In the genomic region with DNA sequence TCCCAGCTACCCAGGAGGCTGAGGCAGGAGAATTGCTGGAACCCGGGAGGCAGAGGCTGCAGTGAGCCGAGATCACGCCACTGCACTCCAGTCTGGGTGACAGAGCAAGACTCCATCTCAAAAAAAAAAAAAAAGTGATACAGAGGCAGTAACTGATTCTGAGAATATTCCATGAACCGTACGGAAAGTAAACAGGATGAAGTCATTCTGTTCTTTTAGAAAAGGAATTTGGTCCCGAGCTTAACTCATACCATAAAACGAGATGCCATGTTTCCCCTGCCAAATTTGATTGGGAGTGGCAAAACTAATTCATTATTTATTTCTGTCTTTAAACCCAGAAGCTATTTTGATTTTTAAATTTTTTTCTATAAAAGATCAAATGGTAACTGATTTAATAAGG, we compare ENCODE assay signal across 1 cellular context. TPM values are rescaled to one million over a fixed set of nuclear protein-coding genes. Genes with fewer than 3 reads are reported as not detected.
"Had no signal": no experiment of that assay in that cellular context is flagged by ENCODE, and none has a peak within 500 bp of the region (broad histone marks: within the 10 kb centered on the region; RNA-seq: fewer than 3 reads in every experiment).

No MANE protein-coding gene starts in this region.

RNA-seq across cellular contexts. Expression of a gene that starts 11.1 kb away (rescaled TPM):
- total RNA-seq: osteocyte had no signal
